ENCODE assay signal across 9 cellular contexts in genomic region chr11:31810779-31811647, GRCh38. TPM values are rescaled to one million over a fixed set of nuclear protein-coding genes. Genes with fewer than 3 reads are reported as not detected.
A peak's percentile ranks its signal among the peaks of the same experiment; 100 is the strongest.
DNase-seq lines count a peak whose midpoint lies in the region; ATAC-seq and TF ChIP-seq lines count a peak whose summit lies in the region.
"Had no signal": no experiment of that assay in that cellular context is flagged by ENCODE, and none has a peak within 500 bp of the region (broad histone marks: within the 10 kb centered on the region; RNA-seq: fewer than 3 reads in every experiment).

TSS of gene PAX6 (minus strand) at chr11:31811322. CDS start at chr11:31806411, 4,911 bp downstream.

- H3K9me3 ChIP-seq in CD4-positive, alpha-beta memory T cell (ENCODE audit: control insufficient read depth in 1 of 2, low read length in 2 of 2) = no peaks in the 10 kb centered on the region
- no peaks in the 10 kb centered on the region for H3K9me3 ChIP-seq in osteoblast (ENCODE audit: low read depth, low read length)

- H3K4me1 ChIP-seq in CD4-positive, alpha-beta memory T cell (ENCODE audit: insufficient read depth, low read length) = peaks cover 57% of the 10 kb centered on the region
- peaks cover 4% of the 10 kb centered on the region for H3K4me1 ChIP-seq in osteoblast (ENCODE audit: insufficient read depth, low read length)

- H3K27me3 Mint-ChIP-seq in CD4-positive, alpha-beta memory T cell = peaks cover 65 to 66% of the 10 kb centered on the region in 2 donors

- no peak for TF ChIP-seq CTCF in osteoblast (IDR thresholded peaks at IDR 0.05; ENCODE audit: extremely low read depth, low read depth, low read length)

- H2AFZ ChIP-seq in osteoblast (ENCODE audit: low read length) = peak within 1 kb of the TSS; percentile 51

- CTCF ChIA-PET in CD4-positive, alpha-beta memory T cell (lab: Charles Lee; ENCODE audit: partially characterized antibody) = no interaction called here

- intact Hi-C loops in CD4-positive, alpha-beta memory T cell (cut with micrococcal nuclease) = loop anchor here (2.0 kb wide), 1 partner anchor 14 kb away; no protein-coding TSS in a partner anchor
- intact Hi-C loops in Right ventricle myocardium superior (cut with DNase I) = no loop called here

- peak within 1 kb of the TSS; percentile 78 to 93 (median 87) for H3K4me3 Mint-ChIP-seq in CD4-positive, alpha-beta memory T cell

- peak within 1 kb of the TSS; percentile 70 for H3K4me2 ChIP-seq in osteoblast (ENCODE audit: insufficient read depth, low read length)

- peak within 1 kb of the TSS; percentile 3 to 41 for H3K4me3 ChIP-seq in CD4-positive, alpha-beta memory T cell (ENCODE audit: low read length in 2 of 2)
- peak within 1 kb of the TSS; percentile 56 for H3K4me3 ChIP-seq in osteoblast (ENCODE audit: insufficient read depth, low read length)

- no peak within 1 kb of the TSS for H3K27ac ChIP-seq in CD4-positive, alpha-beta memory T cell (ENCODE audit: low read depth, low read length)
- H3K27ac ChIP-seq in osteoblast (ENCODE audit: low read depth, low read length) = no peak within 1 kb of the TSS
- H3K27ac ChIP-seq: VCaP had no signal

- H4K20me1 ChIP-seq in osteoblast (ENCODE audit: insufficient read depth, low read length) = peaks cover 2% of the 10 kb centered on the region

- POLR2A ChIA-PET in CD4-positive, alpha-beta memory T cell (lab: Charles Lee; ENCODE audit: partially characterized antibody) = interaction anchor here (0.6 kb wide), 1 partner anchor 521 kb away, joined by 3 read pairs; no protein-coding TSS in a partner anchor

- no peaks in the 10 kb centered on the region for H3K79me2 ChIP-seq in osteoblast (ENCODE audit: insufficient read depth, low read length)

- H3K36me3 ChIP-seq in CD4-positive, alpha-beta memory T cell (ENCODE audit: insufficient read depth, low read length) = no peaks in the 10 kb centered on the region
- no peaks in the 10 kb centered on the region for H3K36me3 ChIP-seq in osteoblast (ENCODE audit: insufficient read depth, low read length)

- H3K36me3 Mint-ChIP-seq in CD4-positive, alpha-beta memory T cell = peaks cover 0 to 10% of the 10 kb centered on the region in 2 donors

- peak; percentile 62 for ATAC-seq in GM19043 (IDR thresholded peaks at IDR 0.05; ENCODE audit: low read depth, unreplicated experiment)
- ATAC-seq in HG03196 (IDR thresholded peaks at IDR 0.05; ENCODE audit: unreplicated experiment) = peak; percentile 42
- ATAC-seq in Right ventricle myocardium superior (ENCODE audit: poor library complexity) = peak; percentile 44

- peak in 3 of 5 donors; percentile 41 to 63 (median 43) for DNase-seq in CD4-positive, alpha-beta memory T cell
- DNase-seq in NCI-H460 (ENCODE audit: extremely low read depth, low read depth) (peak; percentile 93), Right ventricle myocardium superior (peak; percentile 65), osteoblast (ENCODE audit: insufficient read length, low spot score, missing footprints) (peak; percentile 93), cortex of kidney (lab: John Stamatoyannopoulos, UW) (no peak)
- DNase-seq in activated naive CD4-positive, alpha-beta T cell treated with anti-CD3 and anti-CD28 coated beads, Interleukin-2, amount 50 U/mL, for 16 hours = peak; percentile 48

- peaks cover 28 to 74% (median 40%) of the 10 kb centered on the region in 4 donors for H3K4me1 Mint-ChIP-seq in CD4-positive, alpha-beta memory T cell

- peaks cover 77% of the 10 kb centered on the region for H3K27me3 ChIP-seq in CD4-positive, alpha-beta memory T cell (ENCODE audit: insufficient read depth, low read length)
- H3K27me3 ChIP-seq in osteoblast (ENCODE audit: insufficient read depth, low read length) = peaks cover 99% of the 10 kb centered on the region

- peak within 1 kb of the TSS in 2 of 7 donors; percentile 33 to 84 for H3K27ac Mint-ChIP-seq in CD4-positive, alpha-beta memory T cell

- peaks cover 3 to 18% (median 9%) of the 10 kb centered on the region in 8 donors for H3K9me3 Mint-ChIP-seq in CD4-positive, alpha-beta memory T cell

RNA-seq across cellular contexts. Expression of gene PAX6, which starts in this region (rescaled TPM):
- total RNA-seq in CD4-positive, alpha-beta memory T cell = not detected
- polyA plus RNA-seq in CD4-positive, alpha-beta memory T cell = under 1 TPM in 1 of 2 donors, not detected in 1; 0.11 TPM
- total RNA-seq in NCI-H460 (2014; rRNA removed; shearing (Covaris generic)) = 11.7 and 13.5 TPM in 2 replicates
- polyA plus RNA-seq in NCI-H460 (2014; cell fraction: nucleus; rRNA removed) = 14.5 and 19.4 TPM in 2 replicates
- total RNA-seq in Right ventricle myocardium superior = not detected
- total RNA-seq in osteoblast = under 0.01 and 0.36 TPM in 2 replicates

Comparison
In these comparisons a context has a peak if more than half of its experiments do, and no peak if none do; other contexts are left out.
1. Peak in DNase-seq and H3K4me3 ChIP-seq in CD4-positive, alpha-beta memory T cell; RNA of the gene not detected or under 1 TPM.
2. Peak in DNase-seq and ATAC-seq in Right ventricle myocardium superior; RNA of the gene not detected or under 1 TPM.
3. Peak in DNase-seq, H3K4me3 ChIP-seq and H3K4me2 ChIP-seq in osteoblast; RNA of the gene not detected or under 1 TPM.